22 cellular contexts compared by ENCODE assay signal in the genomic region with DNA sequence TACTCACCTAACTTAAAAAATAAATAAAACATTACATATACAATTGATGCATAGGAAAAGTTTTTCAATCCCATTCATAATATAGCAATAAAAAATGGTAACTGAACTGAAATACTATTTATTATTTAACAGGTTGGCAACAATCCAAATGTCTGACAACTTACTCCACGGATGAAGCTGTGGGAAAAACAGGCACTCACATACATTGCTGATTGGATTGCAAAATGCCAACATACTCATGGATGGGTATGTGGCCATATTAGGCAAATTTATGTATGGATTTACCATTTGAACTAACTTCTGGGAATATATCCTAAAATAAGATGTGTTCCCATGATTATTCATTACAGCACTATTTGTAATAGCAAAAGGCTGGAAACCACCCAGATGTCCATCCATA. TPM values are rescaled to one million over a fixed set of nuclear protein-coding genes. Genes with fewer than 3 reads are reported as not detected.
DNase-seq lines count a peak whose midpoint lies in the region; ATAC-seq and TF ChIP-seq lines count a peak whose summit lies in the region.
"Had no signal": no experiment of that assay in that cellular context is flagged by ENCODE, and none has a peak within 500 bp of the region (broad histone marks: within the 10 kb centered on the region; RNA-seq: fewer than 3 reads in every experiment).

No MANE protein-coding gene starts in this region.

- H3K4me2 ChIP-seq in SK-N-SH (no peak overlapping the region), smooth muscle cell (no peak overlapping the region)

- H3K36me3 ChIP-seq in SK-N-SH (replicated peaks in 1 of 2; ENCODE audit: control insufficient read depth in 1 of 2, insufficient read depth in 2 of 2, low read length in 1 of 2): no peaks in the 10 kb centered on the region
- no peaks in the 10 kb centered on the region for H3K36me3 ChIP-seq in smooth muscle cell (ENCODE audit: low read depth)
- H3K36me3 ChIP-seq: tibial artery had no signal

- H3K9me2 ChIP-seq in SK-N-SH: no peaks in the 10 kb centered on the region

- peaks cover 8% of the 10 kb centered on the region; the same call in 1 of the 2 replicates for H4K20me1 ChIP-seq in SK-N-SH (ENCODE audit: insufficient read depth)
- peaks cover 11% of the 10 kb centered on the region for H4K20me1 ChIP-seq in smooth muscle cell (ENCODE audit: low read depth)

- H3K79me2 ChIP-seq in SK-N-SH (ENCODE audit: insufficient read depth) (peaks cover 17% of the 10 kb centered on the region), smooth muscle cell (ENCODE audit: low read depth) (peaks cover 13% of the 10 kb centered on the region)

- no peaks in the 10 kb centered on the region for H3K9me3 ChIP-seq in SK-N-SH
- no peaks in the 10 kb centered on the region for H3K9me3 ChIP-seq in smooth muscle cell (replicated peaks; ENCODE audit: low read depth)
- H3K9me3 ChIP-seq: tibial artery had no signal

- CTCF ChIA-PET in SK-N-SH (lab: Yijun Ruan, JAX): interaction anchor here (0.7 to 1.7 kb wide), 8 partner anchors 23 to 152 kb away, joined by 3 to 5 read pairs (median 4); no protein-coding TSS in a partner anchor

- no peak for TF ChIP-seq EP300 in SK-N-SH (IDR thresholded peaks at IDR 0.05; ENCODE audit: borderline replicate concordance in 1 of 2, low read depth in 1 of 2, low read length in 1 of 2)

- no peak overlapping the region for H3K4me3 ChIP-seq in SK-N-SH (ENCODE audit: low read depth in 2 of 2, low read length in 1 of 2)
- H3K4me3 ChIP-seq in epithelial cell of esophagus (ENCODE audit: low read length): no peak overlapping the region
- H3K4me3 ChIP-seq in smooth muscle cell: no peak overlapping the region
- H3K4me3 ChIP-seq: SK-N-MC, tibial artery had no signal

- TF ChIP-seq CTCF in SK-N-SH (IDR thresholded peaks at IDR 0.05) (no peak), epithelial cell of esophagus (IDR thresholded peaks at IDR 0.05; ENCODE audit: insufficient read depth, low read depth, low read length, missing control alignments) (no peak), smooth muscle cell (IDR thresholded peaks at IDR 0.05; ENCODE audit: borderline replicate concordance, insufficient read depth, poor library complexity, severe bottlenecking) (no peak)

- H3F3A ChIP-seq in SK-N-SH (replicated peaks; ENCODE audit: insufficient read depth) (peaks cover 23% of the 10 kb centered on the region), smooth muscle cell (ENCODE audit: low read depth) (peaks cover 3% of the 10 kb centered on the region)

- no peaks in the 10 kb centered on the region for H3K27me3 ChIP-seq in SK-N-SH (ENCODE audit: insufficient read depth)
- H3K27me3 ChIP-seq in smooth muscle cell (ENCODE audit: low read depth): no peaks in the 10 kb centered on the region
- H3K27me3 ChIP-seq: tibial artery had no signal

- POLR2A ChIA-PET in SK-N-SH (lab: Yijun Ruan, JAX): no interaction called here

- peak overlapping the region in 1 of 2 experiments; percentile 98; a peak in 2 of 4 replicates for H3K27ac ChIP-seq in SK-N-SH (ENCODE audit: low read depth in 2 of 2, low read length in 1 of 2)
- H3K27ac ChIP-seq in smooth muscle cell (ENCODE audit: low read depth): peak overlapping the region; percentile 99
- H3K27ac ChIP-seq: SK-N-MC, tibial artery, VCaP had no signal

- no peak overlapping the region for H2AFZ ChIP-seq in SK-N-SH (ENCODE audit: low read depth)
- no peak overlapping the region for H2AFZ ChIP-seq in smooth muscle cell (ENCODE audit: low read depth)

- no peak for TF ChIP-seq RAD21 in SK-N-SH (IDR thresholded peaks at IDR 0.05; ENCODE audit: low read length)

- H3K9ac ChIP-seq in SK-N-SH (no peak overlapping the region), smooth muscle cell (ENCODE audit: low read depth) (no peak overlapping the region)

- ATAC-seq in SK-N-SH treated with all-trans-retinoic acid at 6 μM for 48 hours (no peak), GM21528 (IDR thresholded peaks at IDR 0.05; ENCODE audit: low FRiP score, unreplicated experiment) (no peak)
- ATAC-seq: activated CD8-positive, alpha-beta memory T cell treated with anti-CD3 and anti-CD28 coated beads, Interleukin-2, amount 10 ng/mL, durations not matched to agents 7 days and 5 days had no signal

- DNase-seq in SK-N-SH (no peak), NCI-H69 (lab: John Stamatoyannopoulos, UW) (peak; percentile 7), epithelial cell of esophagus (ENCODE audit: low read depth) (peak; percentile 65), smooth muscle cell (lab: John Stamatoyannopoulos, UW; ENCODE audit: unreplicated experiment) (no peak), DMS79 (lab: John Stamatoyannopoulos, UW) (no peak), AG08396 (ENCODE audit: low spot score) (no peak)
- DNase-seq: activated CD4-positive, alpha-beta T cell treated with anti-CD3 and anti-CD28 coated beads, Interleukin-2, amount 10 ng/mL, durations not matched to agents 24 days and 14 days; activated CD8-positive, alpha-beta memory T cell treated with anti-CD3 and anti-CD28 coated beads, Interleukin-2, amount 10 ng/mL, durations not matched to agents 7 days and 5 days; C1 segment of cervical spinal cord; Calu3; effector CD4-positive, alpha-beta T cell; NCI-H1048; NCI-H2029; NK-92 treated with Interleukin-12 subunit alpha and Interleukin-12 subunit beta, amount 100 ng/mL, for 24 hours; occipital lobe; small intestine; stimulated activated naive CD4-positive, alpha-beta T cell treated with Interleukin-2 at 50 U/mL for 16 hours; tibial artery had no signal

- WGBS in SK-N-SH (ENCODE audit: low lambda C conversion rate): 26% methylated on average over 1 of the region's 1 CpG
- 36% methylated on average over 1 of the region's 1 CpG for WGBS in smooth muscle cell (ENCODE audit: low lambda C conversion rate)

- H3K4me1 ChIP-seq in SK-N-SH (ENCODE audit: control insufficient read depth in 1 of 2, insufficient read depth in 2 of 2, low read depth in 1 of 2, low read length in 1 of 2) (peaks cover 0 to 14% of the 10 kb centered on the region in 2 experiments; a peak in 3 of 4 replicates), smooth muscle cell (ENCODE audit: low read depth) (peaks cover 15% of the 10 kb centered on the region)

TF ChIP-seq in SK-N-SH, 30 proteins besides CTCF, POLR2A, EP300 and RAD21:
- TF ChIP-seq, protein P1, sequence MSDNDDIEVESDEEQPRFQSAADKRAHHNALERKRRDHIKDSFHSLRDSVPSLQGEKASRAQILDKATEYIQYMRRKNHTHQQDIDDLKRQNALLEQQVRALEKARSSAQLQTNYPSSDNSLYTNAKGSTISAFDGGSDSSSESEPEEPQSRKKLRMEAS (IDR thresholded peaks at IDR 0.05; ENCODE audit: low read depth): no peak
- peak; percentile 49; the same call in 1 of the 2 replicates for TF ChIP-seq NFIC (IDR thresholded peaks at IDR 0.05; ENCODE audit: borderline replicate concordance)

TF ChIP-seq in SK-N-SH treated with all-trans-retinoic acid at 6 μM for 48 hours, 23 proteins besides CTCF, POLR2A, EP300 and RAD21 (continues in another document):
- TF ChIP-seq, protein P2, sequence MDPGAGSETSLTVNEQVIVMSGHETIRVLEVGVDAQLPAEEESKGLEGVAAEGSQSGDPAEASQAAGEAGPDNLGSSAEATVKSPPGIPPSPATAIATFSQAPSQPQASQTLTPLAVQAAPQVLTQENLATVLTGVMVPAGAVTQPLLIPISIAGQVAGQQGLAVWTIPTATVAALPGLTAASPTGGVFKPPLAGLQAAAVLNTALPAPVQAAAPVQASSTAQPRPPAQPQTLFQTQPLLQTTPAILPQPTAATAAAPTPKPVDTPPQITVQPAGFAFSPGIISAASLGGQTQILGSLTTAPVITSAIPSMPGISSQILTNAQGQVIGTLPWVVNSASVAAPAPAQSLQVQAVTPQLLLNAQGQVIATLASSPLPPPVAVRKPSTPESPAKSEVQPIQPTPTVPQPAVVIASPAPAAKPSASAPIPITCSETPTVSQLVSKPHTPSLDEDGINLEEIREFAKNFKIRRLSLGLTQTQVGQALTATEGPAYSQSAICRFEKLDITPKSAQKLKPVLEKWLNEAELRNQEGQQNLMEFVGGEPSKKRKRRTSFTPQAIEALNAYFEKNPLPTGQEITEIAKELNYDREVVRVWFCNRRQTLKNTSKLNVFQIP (CRISPR knock-in tag; IDR thresholded peaks at IDR 0.05; ENCODE audit: borderline replicate concordance, low read depth): no peak
- TF ChIP-seq ZNF8 (CRISPR knock-in tag; IDR thresholded peaks at IDR 0.05): no peak
- TF ChIP-seq CSDC2 (CRISPR knock-in tag; IDR thresholded peaks at IDR 0.05): no peak
- no peak for TF ChIP-seq ZNF565 (CRISPR knock-in tag; conservative IDR thresholded peaks at IDR 0.05; ENCODE audit: low read depth)
- no peak for TF ChIP-seq ESRRG (CRISPR knock-in tag; IDR thresholded peaks at IDR 0.05)
- no peak for TF ChIP-seq ZNF70 (CRISPR knock-in tag; IDR thresholded peaks at IDR 0.05)
- TF ChIP-seq, protein P3, sequence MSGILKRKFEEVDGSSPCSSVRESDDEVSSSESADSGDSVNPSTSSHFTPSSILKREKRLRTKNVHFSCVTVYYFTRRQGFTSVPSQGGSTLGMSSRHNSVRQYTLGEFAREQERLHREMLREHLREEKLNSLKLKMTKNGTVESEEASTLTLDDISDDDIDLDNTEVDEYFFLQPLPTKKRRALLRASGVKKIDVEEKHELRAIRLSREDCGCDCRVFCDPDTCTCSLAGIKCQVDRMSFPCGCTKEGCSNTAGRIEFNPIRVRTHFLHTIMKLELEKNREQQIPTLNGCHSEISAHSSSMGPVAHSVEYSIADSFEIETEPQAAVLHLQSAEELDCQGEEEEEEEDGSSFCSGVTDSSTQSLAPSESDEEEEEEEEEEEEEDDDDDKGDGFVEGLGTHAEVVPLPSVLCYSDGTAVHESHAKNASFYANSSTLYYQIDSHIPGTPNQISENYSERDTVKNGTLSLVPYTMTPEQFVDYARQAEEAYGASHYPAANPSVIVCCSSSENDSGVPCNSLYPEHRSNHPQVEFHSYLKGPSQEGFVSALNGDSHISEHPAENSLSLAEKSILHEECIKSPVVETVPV (CRISPR knock-in tag; IDR thresholded peaks at IDR 0.05): no peak
- TF ChIP-seq RARB (CRISPR knock-in tag; IDR thresholded peaks at IDR 0.05): no peak
- TF ChIP-seq ISL1 (CRISPR knock-in tag; IDR thresholded peaks at IDR 0.05): no peak

RNA-seq across cellular contexts. Expression of a gene that starts 3.2 kb away (rescaled TPM):
- polyA plus RNA-seq in SK-N-SH (2012; rRNA removed): 20.1 and 32.3 TPM in 2 replicates
- 27.8 and 30.5 TPM in 2 replicates for polyA plus RNA-seq in SK-N-SH (2012; cell fraction: cytosol; rRNA removed)
- 18.5 and 36.1 TPM in 2 replicates for polyA plus RNA-seq in SK-N-SH (2012; cell fraction: nucleus; rRNA removed)
- 170 and 174 TPM in 2 replicates for total RNA-seq in smooth muscle cell
- polyA plus RNA-seq in smooth muscle cell: 38.6 and 46.3 TPM in 2 replicates

RNA-seq across cellular contexts. Expression of a gene that starts 26.5 kb away (rescaled TPM):
- 0.46 and 0.62 TPM in 2 replicates for polyA plus RNA-seq in SK-N-SH (2012; rRNA removed)
- 0.66 and 0.93 TPM in 2 replicates for polyA plus RNA-seq in SK-N-SH (2012; cell fraction: cytosol; rRNA removed)
- polyA plus RNA-seq in SK-N-SH (2012; cell fraction: nucleus; rRNA removed): 0.26 and 0.57 TPM in 2 replicates
- total RNA-seq in smooth muscle cell: 1.6 and 1.7 TPM in 2 replicates
- 0.74 and 0.94 TPM in 2 replicates for polyA plus RNA-seq in smooth muscle cell

Comparison
In these comparisons a context has a peak if more than half of its experiments do, and no peak if none do; other contexts are left out.
1. DNase-seq: peak in NCI-H69 (single experiment) and epithelial cell of esophagus (single experiment); none in SK-N-SH (single experiment), smooth muscle cell (single experiment), DMS79 (single experiment) and AG08396 (single experiment).